In the genomic region with DNA sequence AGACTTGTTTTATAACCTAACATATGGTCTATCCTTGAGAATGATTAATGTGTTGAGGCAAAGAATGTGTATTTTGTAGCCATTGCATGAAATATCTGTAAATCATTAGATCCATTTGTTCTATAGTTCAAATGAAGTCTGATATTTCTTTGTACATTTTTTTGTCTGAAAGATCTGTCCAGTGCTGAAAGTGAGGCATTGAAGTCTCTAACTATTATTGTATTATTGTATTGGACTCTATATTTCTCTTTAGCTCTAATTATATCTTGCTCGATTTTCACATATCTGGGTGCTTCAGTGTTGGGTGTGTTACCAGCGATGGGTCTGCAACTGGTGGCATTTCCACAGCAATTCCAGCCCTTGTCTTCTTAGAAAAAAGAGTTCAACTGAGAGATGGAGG, we compare ENCODE assay signal across 35 cellular contexts.
"Had no signal": no experiment of that assay in that cellular context is flagged by ENCODE, and none has a peak within 500 bp of the region (broad histone marks: within the 10 kb centered on the region; RNA-seq: fewer than 3 reads in every experiment).

No MANE protein-coding gene starts in this region.

- H3K4me1 ChIP-seq: ascending aorta, body of pancreas, breast epithelium had no signal

- DNase-seq: activated B cell treated with CpG ODN at 0.5 μM for 24 hours; activated CD4-positive, alpha-beta memory T cell treated with anti-CD3 and anti-CD28 coated beads for 36 hours; activated CD4-positive, alpha-beta T cell treated with anti-CD3 and anti-CD28 coated beads for 4 hours; activated CD4-positive, alpha-beta T cell treated with anti-CD3 and anti-CD28 coated beads, Interleukin-2, amount 10 ng/mL, durations not matched to agents 24 days and 14 days; activated CD4-positive, alpha-beta T cell treated with anti-CD3 and anti-CD28 coated beads, Interleukin-2, amount 50 U/mL, for 1 hour; activated CD4-positive, alpha-beta T cell treated with anti-CD3 and anti-CD28 coated beads, Interleukin-2, amount 50 U/mL, for 4 hours; activated CD4-positive, CD25-positive, alpha-beta regulatory T cell treated with anti-CD3 and anti-CD28 coated beads, Interleukin-2, amount 50 U/mL, for 72 hours; activated CD8-positive, alpha-beta memory T cell treated with anti-CD3 and anti-CD28 coated beads, Interleukin-2, amount 50 U/mL, for 4 hours; activated CD8-positive, alpha-beta T cell treated with anti-CD3 and anti-CD28 coated beads for 36 hours; activated effector memory CD4-positive, alpha-beta T cell treated with Interleukin-2 at 50 U/mL for 16 hours; activated gamma-delta T cell; activated naive CD4-positive, alpha-beta T cell treated with anti-CD3 and anti-CD28 coated beads, Interleukin-2, amount 10 ng/mL, durations not matched to agents 7 days and 5 days; activated naive CD4-positive, alpha-beta T cell treated with Interleukin-2 at 50 U/mL for 16 hours; activated naive CD8-positive, alpha-beta T cell treated with anti-CD3 and anti-CD28 coated beads, Interleukin-2, amount 10 ng/mL, durations not matched to agents 7 days and 5 days; activated naive CD8-positive, alpha-beta T cell treated with anti-CD3 and anti-CD28 coated beads, Interleukin-2, amount 50 U/mL, for 24 hours; activated T-cell treated with anti-CD3 and anti-CD28 coated beads for 4 hours; activated T-cell treated with anti-CD3 and anti-CD28 coated beads, Interleukin-2, amount 50 U/mL, for 24 hours; activated T-cell treated with anti-CD3 and anti-CD28 coated beads, Interleukin-2, amount 50 U/mL, for 48 hours; amygdala; anterior cingulate cortex; body of pancreas; brain microvascular endothelial cell; central memory CD4-positive, alpha-beta T cell; T-helper 1 cell; T-helper 2 cell; T-helper 9 cell had no signal

- H3K27ac ChIP-seq: ascending aorta, body of pancreas, brain microvascular endothelial cell, breast epithelium, VCaP had no signal

- H3K4me3 ChIP-seq: ascending aorta, body of pancreas, breast epithelium had no signal

- H3K36me3 Mint-ChIP-seq: activated CD4-positive, alpha-beta memory T cell treated with anti-CD3 and anti-CD28 coated beads for 36 hours; activated naive CD4-positive, alpha-beta T cell treated with anti-CD3 and anti-CD28 coated beads, Interleukin-2, amount 10 ng/mL, durations not matched to agents 7 days and 5 days; activated naive CD4-positive, alpha-beta T cell treated with anti-CD3 and anti-CD28 coated beads, Interleukin-2, amount 50 U/mL, for 24 hours; activated naive CD8-positive, alpha-beta T cell; activated naive CD8-positive, alpha-beta T cell treated with anti-CD3 and anti-CD28 coated beads, Interleukin-2, amount 10 ng/mL, durations not matched to agents 7 days and 5 days had no signal

- H3K27me3 ChIP-seq: ascending aorta, body of pancreas, brain microvascular endothelial cell had no signal

- H3K36me3 ChIP-seq: ascending aorta, brain microvascular endothelial cell, breast epithelium had no signal

- H3K4me1 Mint-ChIP-seq: activated naive CD4-positive, alpha-beta T cell treated with anti-CD3 and anti-CD28 coated beads, Interleukin-2, amount 50 U/mL, for 24 hours; activated naive CD8-positive, alpha-beta T cell treated with anti-CD3 and anti-CD28 coated beads, Interleukin-2, amount 50 U/mL, for 24 hours had no signal

- H3K9me3 ChIP-seq: ascending aorta, body of pancreas, breast epithelium had no signal

- ATAC-seq: activated CD8-positive, alpha-beta T cell treated with anti-CD3 and anti-CD28 coated beads for 36 hours; activated naive CD8-positive, alpha-beta T cell treated with anti-CD3 and anti-CD28 coated beads, Interleukin-2, amount 50 U/mL, for 24 hours; body of pancreas had no signal

- H3K27ac Mint-ChIP-seq: activated B cell treated with CpG ODN at 0.5 μM for 24 hours; activated CD4-positive, alpha-beta memory T cell treated with anti-CD3 and anti-CD28 coated beads for 36 hours; activated CD4-positive, alpha-beta T cell treated with anti-CD3 and anti-CD28 coated beads, Interleukin-2, amount 10 ng/mL, durations not matched to agents 24 days and 14 days; activated CD8-positive, alpha-beta T cell treated with anti-CD3 and anti-CD28 coated beads for 36 hours; activated naive CD4-positive, alpha-beta T cell treated with anti-CD3 and anti-CD28 coated beads, Interleukin-2, amount 10 ng/mL, durations not matched to agents 7 days and 5 days; activated naive CD4-positive, alpha-beta T cell treated with anti-CD3 and anti-CD28 coated beads, Interleukin-2, amount 50 U/mL, for 24 hours; activated naive CD8-positive, alpha-beta T cell; activated naive CD8-positive, alpha-beta T cell treated with anti-CD3 and anti-CD28 coated beads, Interleukin-2, amount 10 ng/mL, durations not matched to agents 7 days and 5 days; activated naive CD8-positive, alpha-beta T cell treated with anti-CD3 and anti-CD28 coated beads, Interleukin-2, amount 50 U/mL, for 24 hours; activated T-cell treated with anti-CD3 and anti-CD28 coated beads, Interleukin-2, amount 50 U/mL, for 24 hours; activated T-helper 2 cell treated with anti-CD3 and anti-CD28 coated beads, Interferon-gamma antibody, Interleukin-2, Interleukin-4, amounts not matched to agents 10 μg/mL and 5 μg/mL and 100 μg/mL, durations not matched to agents 14 hours and 24 hours and 36 hours; T-helper 1 cell treated with Interleukin-12 subunit alpha and Interleukin-12 subunit beta and Interleukin-4 antibody, amounts not matched to agents 30 μg/mL and 1 μg/mL, for 36 hours; T-helper 2 cell treated with Interferon-gamma antibody and Interleukin-4, amounts not matched to agents 5 μg/mL and 100 μg/mL, for 36 hours had no signal

- H3K27me3 Mint-ChIP-seq: activated B cell treated with CpG ODN at 0.5 μM for 24 hours; activated CD4-positive, alpha-beta memory T cell treated with anti-CD3 and anti-CD28 coated beads for 36 hours; activated CD8-positive, alpha-beta T cell treated with anti-CD3 and anti-CD28 coated beads for 36 hours; activated naive CD4-positive, alpha-beta T cell treated with anti-CD3 and anti-CD28 coated beads, Interleukin-2, amount 50 U/mL, for 24 hours; activated naive CD8-positive, alpha-beta T cell; activated naive CD8-positive, alpha-beta T cell treated with anti-CD3 and anti-CD28 coated beads, Interleukin-2, amount 50 U/mL, for 24 hours had no signal

- H3K4me3 Mint-ChIP-seq: activated B cell treated with CpG ODN at 0.5 μM for 24 hours; activated CD4-positive, alpha-beta memory T cell treated with anti-CD3 and anti-CD28 coated beads for 36 hours; activated CD4-positive, alpha-beta T cell treated with anti-CD3 and anti-CD28 coated beads, Interleukin-2, amount 10 ng/mL, durations not matched to agents 24 days and 14 days; activated CD8-positive, alpha-beta T cell treated with anti-CD3 and anti-CD28 coated beads for 36 hours; activated naive CD4-positive, alpha-beta T cell treated with anti-CD3 and anti-CD28 coated beads, Interleukin-2, amount 10 ng/mL, durations not matched to agents 7 days and 5 days; activated naive CD4-positive, alpha-beta T cell treated with anti-CD3 and anti-CD28 coated beads, Interleukin-2, amount 50 U/mL, for 24 hours; activated naive CD8-positive, alpha-beta T cell; activated naive CD8-positive, alpha-beta T cell treated with anti-CD3 and anti-CD28 coated beads, Interleukin-2, amount 10 ng/mL, durations not matched to agents 7 days and 5 days; activated naive CD8-positive, alpha-beta T cell treated with anti-CD3 and anti-CD28 coated beads, Interleukin-2, amount 50 U/mL, for 24 hours; activated T-cell treated with anti-CD3 and anti-CD28 coated beads, Interleukin-2, amount 50 U/mL, for 24 hours; T-helper 1 cell treated with Interleukin-12 subunit alpha and Interleukin-12 subunit beta and Interleukin-4 antibody, amounts not matched to agents 30 μg/mL and 1 μg/mL, for 36 hours; T-helper 2 cell treated with Interferon-gamma antibody and Interleukin-4, amounts not matched to agents 5 μg/mL and 100 μg/mL, for 36 hours had no signal

- FAIRE-seq: TTC549 had no signal

- H3K9me3 Mint-ChIP-seq: activated B cell treated with CpG ODN at 0.5 μM for 24 hours; activated CD4-positive, alpha-beta memory T cell treated with anti-CD3 and anti-CD28 coated beads for 36 hours; activated CD4-positive, alpha-beta T cell treated with anti-CD3 and anti-CD28 coated beads, Interleukin-2, amount 10 ng/mL, durations not matched to agents 24 days and 14 days; activated CD8-positive, alpha-beta T cell treated with anti-CD3 and anti-CD28 coated beads for 36 hours; activated naive CD4-positive, alpha-beta T cell treated with anti-CD3 and anti-CD28 coated beads, Interleukin-2, amount 10 ng/mL, durations not matched to agents 7 days and 5 days; activated naive CD4-positive, alpha-beta T cell treated with anti-CD3 and anti-CD28 coated beads, Interleukin-2, amount 50 U/mL, for 24 hours; activated naive CD8-positive, alpha-beta T cell treated with anti-CD3 and anti-CD28 coated beads, Interleukin-2, amount 10 ng/mL, durations not matched to agents 7 days and 5 days; activated naive CD8-positive, alpha-beta T cell treated with anti-CD3 and anti-CD28 coated beads, Interleukin-2, amount 50 U/mL, for 24 hours; activated T-cell treated with anti-CD3 and anti-CD28 coated beads, Interleukin-2, amount 50 U/mL, for 24 hours; activated T-helper 2 cell treated with anti-CD3 and anti-CD28 coated beads, Interferon-gamma antibody, Interleukin-2, Interleukin-4, amounts not matched to agents 10 μg/mL and 5 μg/mL and 100 μg/mL, durations not matched to agents 14 hours and 24 hours and 36 hours; T-helper 1 cell treated with Interleukin-12 subunit alpha and Interleukin-12 subunit beta and Interleukin-4 antibody, amounts not matched to agents 30 μg/mL and 1 μg/mL, for 36 hours; T-helper 2 cell treated with Interferon-gamma antibody and Interleukin-4, amounts not matched to agents 5 μg/mL and 100 μg/mL, for 36 hours had no signal
